Comparison of ENCODE assay signal across 8 cellular contexts in genomic region chrX:148501121-148502066, GRCh38. TPM values are rescaled to one million over a fixed set of nuclear protein-coding genes. Genes with fewer than 3 reads are reported as not detected.
DNase-seq lines count a peak whose midpoint lies in the region; TF ChIP-seq lines count a peak whose summit lies in the region.

No MANE protein-coding gene starts in this region.

- H3K4me1 Mint-ChIP-seq in activated naive CD4-positive, alpha-beta T cell treated with anti-CD3 and anti-CD28 coated beads, Interleukin-2, amount 10 ng/mL, durations not matched to agents 7 days and 5 days: peaks cover 20% of the 10 kb centered on the region

- no peaks in the 10 kb centered on the region for H3K36me3 ChIP-seq in iPS-18a (ENCODE audit: control insufficient read depth, low read depth, low read length)

- no peak overlapping the region for H3K27ac Mint-ChIP-seq in activated naive CD4-positive, alpha-beta T cell treated with anti-CD3 and anti-CD28 coated beads, Interleukin-2, amount 10 ng/mL, durations not matched to agents 7 days and 5 days

- CTCF ChIA-PET in activated naive CD4-positive, alpha-beta T cell treated with anti-CD3 and anti-CD28 coated beads, Interleukin-2, amount 10 ng/mL, durations not matched to agents 7 days and 5 days (lab: Charles Lee): interaction anchor here (0.6 to 1.1 kb wide), 2 partner anchors 122 to 229 kb away, joined by 3 to 4 read pairs; no protein-coding TSS in a partner anchor

- no peak for TF ChIP-seq CTCF in GM12865 (IDR thresholded peaks at IDR 0.05; ENCODE audit: insufficient read depth, low read depth, low read length, missing control alignments)

- peaks cover 30% of the 10 kb centered on the region for H3K27me3 ChIP-seq in iPS-18a (ENCODE audit: control insufficient read depth, insufficient read depth, low read length)

- peaks cover 6% of the 10 kb centered on the region for H3K4me1 ChIP-seq in iPS-18a (ENCODE audit: control insufficient read depth, low read depth, low read length)

- H3K9me3 ChIP-seq in iPS-18a (ENCODE audit: control insufficient read depth, low read depth, low read length): peaks cover 15% of the 10 kb centered on the region

- peak overlapping the region; percentile 75 for H3K4me3 Mint-ChIP-seq in activated naive CD4-positive, alpha-beta T cell treated with anti-CD3 and anti-CD28 coated beads, Interleukin-2, amount 10 ng/mL, durations not matched to agents 7 days and 5 days

- H3K36me3 Mint-ChIP-seq in activated naive CD4-positive, alpha-beta T cell treated with anti-CD3 and anti-CD28 coated beads, Interleukin-2, amount 10 ng/mL, durations not matched to agents 7 days and 5 days: no peaks in the 10 kb centered on the region

- no peaks in the 10 kb centered on the region for H3K9me3 Mint-ChIP-seq in activated naive CD4-positive, alpha-beta T cell treated with anti-CD3 and anti-CD28 coated beads, Interleukin-2, amount 10 ng/mL, durations not matched to agents 7 days and 5 days

- peak overlapping the region; percentile 45 for H3K4me3 ChIP-seq in GM12865 (ENCODE audit: low read depth, low read length)
- peak overlapping the region; percentile 67 for H3K4me3 ChIP-seq in iPS-18a (ENCODE audit: low read length)

- peak overlapping the region; percentile 36 for H3K9ac ChIP-seq in iPS-18a (ENCODE audit: low read length)

- DNase-seq in GM12865 (ENCODE audit: low read depth) (peak; percentile 1), HT1080 (ENCODE audit: low read depth) (peak; percentile 13), NCI-H510A (lab: John Stamatoyannopoulos, UW) (no peak), UCSD-AML1 (lab: John Stamatoyannopoulos, UW; ENCODE audit: unreplicated experiment) (no peak), HUDEP-2 (lab: John Stamatoyannopoulos, UW; ENCODE audit: unreplicated experiment in 76 of 76) (no peak)
- DNase-seq in activated naive CD4-positive, alpha-beta T cell treated with anti-CD3 and anti-CD28 coated beads, Interleukin-2, amount 10 ng/mL, durations not matched to agents 7 days and 5 days: peak; percentile 35
- DNase-seq in stimulated activated CD8-positive, alpha-beta memory T cell treated with anti-CD3 and anti-CD28 coated beads, Interleukin-4, amount 100 ng/mL, for 48 hours: peak; percentile 32

- peaks cover 22% of the 10 kb centered on the region for H3K27me3 Mint-ChIP-seq in activated naive CD4-positive, alpha-beta T cell treated with anti-CD3 and anti-CD28 coated beads, Interleukin-2, amount 10 ng/mL, durations not matched to agents 7 days and 5 days

- H3K27ac ChIP-seq in iPS-18a (ENCODE audit: low read length): no peak overlapping the region

RNA-seq across cellular contexts. Expression of gene AFF2, which starts 1.0 kb away (rescaled TPM):
- total RNA-seq in HT1080 (2014; rRNA removed; shearing (Covaris generic)): 1.0 and 1.4 TPM in 2 replicates
- polyA plus RNA-seq in HT1080 (2015; cell fraction: cytosol; rRNA removed): 0.07 and 0.10 TPM in 2 replicates
- polyA plus RNA-seq in HT1080 (2015; cell fraction: nucleus; rRNA removed): 0.12 and 0.18 TPM in 2 replicates

Comparison
In these comparisons a context has a peak if more than half of its experiments do, and no peak if none do; other contexts are left out.
1. DNase-seq: peak in GM12865 (single experiment), HT1080 (single experiment), activated naive CD4-positive, alpha-beta T cell treated with anti-CD3 and anti-CD28 coated beads, Interleukin-2, amount 10 ng/mL, durations not matched to agents 7 days and 5 days (single experiment) and stimulated activated CD8-positive, alpha-beta memory T cell treated with anti-CD3 and anti-CD28 coated beads, Interleukin-4, amount 100 ng/mL, for 48 hours (single experiment); none in NCI-H510A (single experiment), UCSD-AML1 (single experiment) and HUDEP-2 (0 of 76).